7 cellular contexts compared by ENCODE assay signal in genomic region chr11:102346748-102347525, GRCh38. TPM values are rescaled to one million over a fixed set of nuclear protein-coding genes. Genes with fewer than 3 reads are reported as not detected.
DNase-seq lines count a peak whose midpoint lies in the region; ATAC-seq and FAIRE-seq lines count a peak whose summit lies in the region.

BIRC2 (plus strand) TSS chr11:102347214; CDS start chr11:102349855, 2,641 bp downstream.

- peak; percentile 85 for ATAC-seq in HG02943 (IDR thresholded peaks at IDR 0.05; ENCODE audit: low read depth, unreplicated experiment)
- ATAC-seq in sciatic nerve, result peak; percentile 97

- FAIRE-seq in GM18507 (lab: Jason Lieb, UNC), result peak; percentile 92

- DNase-seq in GM18507 (ENCODE audit: extremely low spot score, insufficient read length, low read depth) (peak; percentile 58), NCI-H2029 treated with DMSO at 0.1 percent for 48 hours (lab: John Stamatoyannopoulos, UW) (peak; percentile 59), T-helper 9 cell (peak; percentile 95), astrocyte of the hippocampus (ENCODE audit: low read depth, low spot score) (peak; percentile 99), hypothalamus (lab: John Stamatoyannopoulos, UW) (peak; percentile 53 to 98 (median 86)), sciatic nerve (ENCODE audit: low spot score) (peak; percentile 97)

- intact Hi-C loops in sciatic nerve (cut with DNase I), result loop anchor here (10.0 kb wide), 1 partner anchor 148 kb away; no protein-coding TSS in a partner anchor

RNA-seq across cellular contexts. Expression of gene BIRC2, which starts in this region (rescaled TPM):
- 66.7 TPM for total RNA-seq in sciatic nerve

Comparison
In these comparisons a context has a peak if more than half of its experiments do, and no peak if none do; other contexts are left out.
1. Peak in every context shown above with its lines: DNase-seq and ATAC-seq.